Comparison of ENCODE assay signal across 34 cellular contexts in the genomic region with DNA sequence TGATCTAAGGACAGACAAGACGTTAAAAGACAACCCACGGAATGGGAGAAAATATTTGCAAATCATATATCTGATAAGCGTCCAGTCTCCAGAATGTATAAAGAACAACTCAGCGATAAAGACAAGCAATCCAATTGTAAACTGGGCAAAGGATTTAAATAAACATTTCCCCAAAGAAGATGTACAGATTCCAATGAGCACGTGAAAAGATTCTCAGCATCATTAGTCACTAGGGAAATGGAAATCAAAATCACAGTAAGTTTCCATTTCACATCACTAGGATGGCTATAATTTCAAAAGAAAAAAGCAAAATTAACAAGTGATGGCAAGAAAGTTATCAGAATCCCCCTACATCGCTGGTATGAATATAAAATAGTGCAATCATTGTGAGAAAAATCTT.
"Had no signal": no experiment of that assay in that cellular context is flagged by ENCODE, and none has a peak within 500 bp of the region (broad histone marks: within the 10 kb centered on the region; RNA-seq: fewer than 3 reads in every experiment).

No MANE protein-coding gene starts in this region.

- H3K27me3 ChIP-seq: MG63 had no signal

- H3K9me3 ChIP-seq: MG63 had no signal

- H3K36me3 ChIP-seq: MG63 had no signal

- H3K4me3 ChIP-seq: MG63 had no signal

- DNase-seq: Karpas-422, Kasumi-1, MG63, MM.1S, MV-4-11, NCI-H1048, NCI-H1092, NCI-H1092 treated with DMSO at 0.1 percent for 48 hours, NCI-H1105, NCI-H1105 treated with DMSO at 0.1 percent for 48 hours, NCI-H1417, NCI-H1417 treated with DMSO at 0.1 percent for 48 hours, NCI-H1436, NCI-H1436 treated with DMSO at 0.1 percent for 48 hours, NCI-H146, NCI-H1694, NCI-H1694 treated with DMSO at 0.1 percent for 48 hours, NCI-H187, NCI-H187 treated with DMSO at 0.1 percent for 48 hours, NCI-H1930, NCI-H2029, NCI-H2029 treated with DMSO at 0.1 percent for 48 hours, NCI-H2081, NCI-H2081 treated with DMSO at 0.1 percent for 48 hours, NCI-H2107, NCI-H2171, NCI-H2171 treated with DMSO at 0.1 percent for 48 hours, NCI-H2227 treated with DMSO at 0.1 percent for 48 hours, NCI-H226, NCI-H345, NCI-H446, NCI-H446 treated with DMSO at 0.1 percent for 48 hours, NCI-H510A, NCI-H510A treated with DMSO at 0.1 percent for 48 hours had no signal
